ENCODE assay signal across 8 cellular contexts in genomic region chr19:41263042-41263849, GRCh38. TPM values are rescaled to one million over a fixed set of nuclear protein-coding genes. Genes with fewer than 3 reads are reported as not detected.
DNase-seq lines count a peak whose midpoint lies in the region; ATAC-seq, FAIRE-seq and TF ChIP-seq lines count a peak whose summit lies in the region.

No MANE protein-coding gene starts in this region.

- TF ChIP-seq CTCF in BJ (IDR thresholded peaks at IDR 0.05; ENCODE audit: insufficient read depth, low read depth, low read length), result no peak
- TF ChIP-seq CTCF in SK-N-SH (IDR thresholded peaks at IDR 0.05), result no peak
- TF ChIP-seq CTCF in heart right ventricle (IDR thresholded peaks at IDR 0.05), result no peak
- TF ChIP-seq CTCF in vagina (IDR thresholded peaks at IDR 0.05), result no peak

- H3K4me1 ChIP-seq in SK-N-SH (ENCODE audit: control insufficient read depth in 1 of 2, insufficient read depth in 2 of 2, low read depth in 1 of 2, low read length in 1 of 2), result peaks cover 11 to 12% of the 10 kb centered on the region in 2 experiments; a peak in 2 of 4 replicates
- H3K4me1 ChIP-seq in heart right ventricle, result peaks cover 15 to 38% (median 25%) of the 10 kb centered on the region in 9 donors
- peaks cover 16% of the 10 kb centered on the region for H3K4me1 ChIP-seq in rectal smooth muscle tissue (ENCODE audit: control insufficient read depth, insufficient read depth, low read length)
- H3K4me1 ChIP-seq in vagina, result peaks cover 28% of the 10 kb centered on the region

- H3K4me3 ChIP-seq in BJ (ENCODE audit: low read depth, low read length) (peak overlapping the region; percentile 65), SK-N-SH (ENCODE audit: low read depth in 2 of 2, low read length in 1 of 2) (peak overlapping the region; percentile 71), heart right ventricle (peak overlapping the region; percentile 44 to 81 (median 64)), rectal smooth muscle tissue (ENCODE audit: low read length) (peak overlapping the region; percentile 74), vagina (peak overlapping the region; percentile 53 to 65)

- H3F3A ChIP-seq in SK-N-SH (replicated peaks; ENCODE audit: insufficient read depth), result peaks cover 47% of the 10 kb centered on the region

- FAIRE-seq in HTR-8/SVneo (lab: Jason Lieb, UNC), result peak; percentile 13

- no peaks in the 10 kb centered on the region for H3K9me3 ChIP-seq in SK-N-SH
- no peaks in the 10 kb centered on the region for H3K9me3 ChIP-seq in heart right ventricle
- H3K9me3 ChIP-seq in vagina, result no peaks in the 10 kb centered on the region

- H3K36me3 ChIP-seq in BJ (ENCODE audit: control insufficient read depth, insufficient read depth, low read length), result peaks cover 13% of the 10 kb centered on the region
- H3K36me3 ChIP-seq in SK-N-SH (replicated peaks in 1 of 2; ENCODE audit: control insufficient read depth in 1 of 2, insufficient read depth in 2 of 2, low read length in 1 of 2), result peaks cover 30 to 42% of the 10 kb centered on the region in 2 experiments
- peaks cover 0 to 29% (median 7%) of the 10 kb centered on the region in 9 donors for H3K36me3 ChIP-seq in heart right ventricle
- H3K36me3 ChIP-seq in rectal smooth muscle tissue (ENCODE audit: control insufficient read depth, insufficient read depth, low read length), result peaks cover 9% of the 10 kb centered on the region
- peaks cover 5 to 25% of the 10 kb centered on the region in 2 donors for H3K36me3 ChIP-seq in vagina

- CTCF ChIA-PET in BJ (lab: Yijun Ruan, JAX), result interaction anchor here (0.8 to 9.2 kb wide), 9 partner anchors 11 to 58 kb away, joined by 4 to 125 read pairs (median 5); partner anchors contain the start of genes AXL and CCDC97
- CTCF ChIA-PET in SK-N-SH (lab: Yijun Ruan, JAX), result interaction anchor here (0.5 to 4.7 kb wide), 17 partner anchors 8 to 842 kb away, joined by 3 to 61 read pairs (median 3); no protein-coding TSS in a partner anchor

- H3K27ac Mint-ChIP-seq in activated naive CD8-positive, alpha-beta T cell treated with anti-CD3 and anti-CD28 coated beads for 36 hours, result peak overlapping the region; percentile 100

- peak overlapping the region; percentile 87 for H3K4me2 ChIP-seq in SK-N-SH

- 2% methylated on average over 32 of the region's 46 CpGs for WGBS in SK-N-SH (ENCODE audit: low lambda C conversion rate)
- 0% methylated on average over 46 of the region's 46 CpGs for WGBS in heart right ventricle, 2 donors

- peaks cover 20% of the 10 kb centered on the region for H4K20me1 ChIP-seq in SK-N-SH (ENCODE audit: insufficient read depth)

- DNase-seq in BJ (ENCODE audit: low read depth) (peak; percentile 52), HTR-8/SVneo (ENCODE audit: insufficient read length, low spot score) (no peak), SK-N-SH (peak; percentile 50), heart right ventricle (peak; percentile 63 to 70), vagina (ENCODE audit: extremely low spot score in 2 of 2) (peak in 1 of 2 donors; percentile 93)
- peak; percentile 85 for DNase-seq in activated naive CD8-positive, alpha-beta T cell treated with anti-CD3 and anti-CD28 coated beads for 36 hours

- H3K27me3 ChIP-seq in BJ (ENCODE audit: control insufficient read depth, insufficient read depth, low read length), result no peaks in the 10 kb centered on the region
- no peaks in the 10 kb centered on the region for H3K27me3 ChIP-seq in SK-N-SH (ENCODE audit: insufficient read depth)
- H3K27me3 ChIP-seq in heart right ventricle, result no peaks in the 10 kb centered on the region
- H3K27me3 ChIP-seq in rectal smooth muscle tissue (ENCODE audit: control insufficient read depth, insufficient read depth, low read length), result no peaks in the 10 kb centered on the region
- H3K27me3 ChIP-seq in vagina, result no peaks in the 10 kb centered on the region

- peaks cover 45% of the 10 kb centered on the region for H3K4me1 Mint-ChIP-seq in activated naive CD8-positive, alpha-beta T cell treated with anti-CD3 and anti-CD28 coated beads for 36 hours

- no peaks in the 10 kb centered on the region for H3K9me2 ChIP-seq in SK-N-SH

- H3K4me3 Mint-ChIP-seq in activated naive CD8-positive, alpha-beta T cell treated with anti-CD3 and anti-CD28 coated beads for 36 hours, result peak overlapping the region; percentile 94

- H3K9ac ChIP-seq in SK-N-SH (peak overlapping the region; percentile 87), rectal smooth muscle tissue (ENCODE audit: low read length) (peak overlapping the region; percentile 60)

- TF ChIP-seq EP300 in SK-N-SH (IDR thresholded peaks at IDR 0.05; ENCODE audit: borderline replicate concordance in 1 of 2, low read depth in 1 of 2, low read length in 1 of 2), result no peak

- peaks cover 45% of the 10 kb centered on the region for H3K79me2 ChIP-seq in SK-N-SH (ENCODE audit: insufficient read depth)

- no peak for TF ChIP-seq RAD21 in SK-N-SH (IDR thresholded peaks at IDR 0.05; ENCODE audit: low read length)

- H3K27ac ChIP-seq in SK-N-SH (ENCODE audit: low read depth in 2 of 2, low read length in 1 of 2), result peak overlapping the region; percentile 95 to 96
- peak overlapping the region; percentile 88 to 99 (median 96) for H3K27ac ChIP-seq in heart right ventricle
- peak overlapping the region; percentile 94 for H3K27ac ChIP-seq in rectal smooth muscle tissue (ENCODE audit: low read depth, low read length)
- H3K27ac ChIP-seq in vagina, result peak overlapping the region; percentile 98

- intact Hi-C loops in heart right ventricle (cut with DNase I) (loop anchor here in 6 of 10 donors (1.0 to 10.0 kb wide), 8 partner anchors 36 to 598 kb away; partner anchors contain the start of genes B9D2 (in 1 of the 6) and TGFB1 (in 1 of the 6)), vagina (cut with DNase I) (loop anchor here (5.0 kb wide), 1 partner anchor 46 kb away; the partner anchor contains the start of gene AXL)

- ATAC-seq in GM19025 (IDR thresholded peaks at IDR 0.05; ENCODE audit: low read depth, unreplicated experiment) (peak; percentile 6), heart right ventricle (peak in 6 of 8 donors; percentile 14 to 43 (median 28))

- POLR2A ChIA-PET in BJ (lab: Charles Lee) (interaction anchor here (0.6 to 1.4 kb wide), 2 partner anchors 7 to 44 kb away, joined by 3 to 9 read pairs; partner anchors contain the start of gene AXL), SK-N-SH (lab: Yijun Ruan, JAX) (interaction anchor here (1.0 to 2.0 kb wide), 2 partner anchors 40 to 45 kb away, joined by 6 read pairs; no protein-coding TSS in a partner anchor)

- no peaks in the 10 kb centered on the region for H3K27me3 Mint-ChIP-seq in activated naive CD8-positive, alpha-beta T cell treated with anti-CD3 and anti-CD28 coated beads for 36 hours

- peak; percentile 91 to 93 for TF ChIP-seq POLR2A in vagina (IDR thresholded peaks at IDR 0.05)

- peaks cover 22% of the 10 kb centered on the region for H3K36me3 Mint-ChIP-seq in activated naive CD8-positive, alpha-beta T cell treated with anti-CD3 and anti-CD28 coated beads for 36 hours

- H2AFZ ChIP-seq in SK-N-SH (ENCODE audit: low read depth), result no peak overlapping the region

- no peaks in the 10 kb centered on the region for H3K9me3 Mint-ChIP-seq in activated naive CD8-positive, alpha-beta T cell treated with anti-CD3 and anti-CD28 coated beads for 36 hours

TF ChIP-seq in SK-N-SH, 30 proteins besides CTCF, POLR2A, EP300 and RAD21 (continues in another document):
- TF ChIP-seq SIN3A (IDR thresholded peaks at IDR 0.05; ENCODE audit: borderline replicate concordance, low read depth, low read length), result peak; percentile 10; the same call in 1 of the 2 replicates
- TF ChIP-seq EZH2phosphoT487 (IDR thresholded peaks at IDR 0.05; ENCODE audit: borderline replicate concordance, low read depth), result no peak
- TF ChIP-seq USF2 (IDR thresholded peaks at IDR 0.05; ENCODE audit: borderline replicate concordance, low read depth, low read length), result no peak
- TF ChIP-seq MEF2A (IDR thresholded peaks at IDR 0.05; ENCODE audit: borderline replicate concordance, low read depth), result no peak
- no peak for TF ChIP-seq TCF12 (IDR thresholded peaks at IDR 0.05)
- TF ChIP-seq NRF1 (IDR thresholded peaks at IDR 0.05; ENCODE audit: low read depth, low read length), result no peak

RNA-seq across cellular contexts. Expression of gene HNRNPUL1, which starts 0.9 kb away (rescaled TPM):
- 35.4 and 37.9 TPM in 2 replicates for polyA plus RNA-seq in BJ (2011; rRNA removed)
- 34.5 and 35.9 TPM in 2 replicates for polyA minus RNA-seq in BJ (2011; rRNA and poly(A)+ RNA removed)
- 34.2 and 41.5 TPM in 2 replicates for polyA plus RNA-seq in SK-N-SH (2012; rRNA removed)
- polyA plus RNA-seq in SK-N-SH (2012; cell fraction: cytosol; rRNA removed), result 32.5 and 33.9 TPM in 2 replicates
- 35.8 and 43.2 TPM in 2 replicates for polyA plus RNA-seq in SK-N-SH (2012; cell fraction: nucleus; rRNA removed)
- 100 to 1,000 TPM; 255 to 259 TPM for total RNA-seq in activated naive CD8-positive, alpha-beta T cell treated with anti-CD3 and anti-CD28 coated beads for 36 hours
- 100 to 1,000 TPM; 101 to 151 (median 108) TPM for total RNA-seq in heart right ventricle
- 10 to 100 TPM; 55.5 to 65.6 TPM for polyA plus RNA-seq in heart right ventricle
- total RNA-seq in vagina, result 116 TPM

RNA-seq across cellular contexts. Expression of gene AXL, which starts 44.2 kb away (rescaled TPM):
- polyA plus RNA-seq in BJ (2011; rRNA removed) (190 and 260 TPM in 2 replicates), SK-N-SH (2012; rRNA removed) (78.8 and 82.6 TPM in 2 replicates), heart right ventricle (10 to 100 TPM in 1 of 2 donors, 1 to 10 TPM in 1; 7.9 to 13.0 TPM)
- 840 and 1,131 TPM in 2 replicates for polyA minus RNA-seq in BJ (2011; rRNA and poly(A)+ RNA removed)
- polyA plus RNA-seq in SK-N-SH (2012; cell fraction: cytosol; rRNA removed), result 47.4 and 58.0 TPM in 2 replicates
- 71.7 and 77.3 TPM in 2 replicates for polyA plus RNA-seq in SK-N-SH (2012; cell fraction: nucleus; rRNA removed)
- under 1 TPM; 0.41 to 0.42 TPM for total RNA-seq in activated naive CD8-positive, alpha-beta T cell treated with anti-CD3 and anti-CD28 coated beads for 36 hours
- total RNA-seq in heart right ventricle (10 to 100 TPM in 4 of 10 donors, 1 to 10 TPM in 6; 6.5 to 22.8 (median 9.8) TPM), vagina (53.5 TPM)

RNA-seq across cellular contexts. Expression of gene CCDC97, which starts 46.7 kb away (rescaled TPM):
- polyA plus RNA-seq in BJ (2011; rRNA removed) (7.2 and 10.3 TPM in 2 replicates), SK-N-SH (2012; rRNA removed) (8.7 and 9.6 TPM in 2 replicates), heart right ventricle (10 to 100 TPM; 11.3 to 11.5 TPM)
- 8.2 and 11.0 TPM in 2 replicates for polyA minus RNA-seq in BJ (2011; rRNA and poly(A)+ RNA removed)
- polyA plus RNA-seq in SK-N-SH (2012; cell fraction: cytosol; rRNA removed), result 5.3 and 6.8 TPM in 2 replicates
- polyA plus RNA-seq in SK-N-SH (2012; cell fraction: nucleus; rRNA removed), result 11.7 and 13.7 TPM in 2 replicates
- total RNA-seq in activated naive CD8-positive, alpha-beta T cell treated with anti-CD3 and anti-CD28 coated beads for 36 hours, result 10 to 100 TPM; 19.1 to 20.5 TPM
- total RNA-seq in heart right ventricle (10 to 100 TPM; 12.6 to 19.2 (median 16.4) TPM), vagina (16.9 TPM)

Comparison
In these comparisons a context has a peak if more than half of its experiments do, and no peak if none do; other contexts are left out.
1. RNA of gene AXL, which starts 44.2 kb away (total RNA-seq): 53.5 TPM in vagina (single experiment) and 6.5 to 22.8 TPM in heart right ventricle; 0.41 to 0.42 TPM in activated naive CD8-positive, alpha-beta T cell treated with anti-CD3 and anti-CD28 coated beads for 36 hours; every median in the first group is over 4 times any median in the second.
2. Peak in every context shown above with its lines, with median percentiles within 50 percentile points of each other: H3K4me3 ChIP-seq and H3K27ac ChIP-seq.